In the genomic region with DNA sequence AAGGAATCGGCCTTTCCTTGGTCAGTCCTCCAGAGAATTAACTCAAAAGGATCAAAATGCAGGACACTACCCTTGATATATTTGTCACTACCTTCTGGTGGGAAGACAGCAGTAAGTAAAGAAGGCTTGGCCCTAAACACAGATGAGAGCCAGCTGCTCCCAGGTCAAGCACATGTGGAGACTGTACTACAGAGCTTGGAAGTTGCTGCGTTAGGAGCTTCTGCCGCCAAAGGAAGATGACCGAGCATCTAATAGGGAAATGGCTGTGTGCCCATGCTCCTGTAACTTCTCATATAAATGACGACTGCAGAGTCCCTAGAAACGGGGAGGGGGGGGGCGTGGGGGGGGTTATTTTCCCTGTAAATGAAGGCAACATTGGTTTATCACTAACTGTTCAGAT, we compare ENCODE assay signal across 14 cellular contexts.
"Had no signal": no experiment of that assay in that cellular context is flagged by ENCODE, and none has a peak within 500 bp of the region (broad histone marks: within the 10 kb centered on the region; RNA-seq: fewer than 3 reads in every experiment).

No MANE protein-coding gene starts in this region.

- H3K36me3 ChIP-seq: adrenal gland had no signal

- DNase-seq: activated CD4-positive, alpha-beta T cell treated with anti-CD3 and anti-CD28 coated beads, Interleukin-2, amount 10 ng/mL, durations not matched to agents 7 days and 5 days; activated CD4-positive, CD25-positive, alpha-beta regulatory T cell; activated naive CD4-positive, alpha-beta T cell treated with anti-CD3 and anti-CD28 coated beads for 36 hours; activated T-cell treated with anti-CD3 and anti-CD28 coated beads for 4 hours; adrenal gland; effector memory CD8-positive, alpha-beta T cell; head of caudate nucleus; left lung; pancreas; T-helper 17 cell; trophoblast cell had no signal

- ATAC-seq: activated T-helper 17 cell treated with anti-CD3 and anti-CD28 coated beads, Interleukin-2, amount 50 U/mL, for 72 hours; effector memory CD8-positive, alpha-beta T cell; left lung; T-helper 17 cell had no signal

- H3K9me3 ChIP-seq: adrenal gland, left lung, pancreas had no signal

- H3K27ac ChIP-seq: left lung had no signal

- H3K27me3 ChIP-seq: adrenal gland, left lung, pancreas had no signal

- H3K4me2 ChIP-seq: smooth muscle cell had no signal

- FAIRE-seq: islet of Langerhans, pancreas had no signal

- H3K4me3 ChIP-seq: adrenal gland, left lung, pancreas, smooth muscle cell had no signal
